In genomic region chr10:124322191-124322980, GRCh38 we compare ENCODE assay signal across 22 cellular contexts.
DNase-seq lines count a peak whose midpoint lies in the region; ATAC-seq, FAIRE-seq and TF ChIP-seq lines count a peak whose summit lies in the region.
"Had no signal": no experiment of that assay in that cellular context is flagged by ENCODE, and none has a peak within 500 bp of the region (broad histone marks: within the 10 kb centered on the region; RNA-seq: fewer than 3 reads in every experiment).

No MANE protein-coding gene starts in this region.

- intact Hi-C loops in activated CD4-positive, alpha-beta memory T cell treated with anti-CD3 and anti-CD28 coated beads for 36 hours (cut with micrococcal nuclease) = no loop called here
- intact Hi-C loops in dendritic cell treated with granulocyte-macrophage colony-stimulating factor and Interleukin-4, amounts not matched to agents 40 ng/mL and 50 ng/mL, for 4 days (cut with micrococcal nuclease) = no loop called here
- intact Hi-C loops in spleen (cut with DNase I; ENCODE audit: low total_unique reads) = no loop called here

- no peak for ATAC-seq in activated CD8-positive, alpha-beta T cell treated with anti-CD3 and anti-CD28 coated beads, Interleukin-2, amount 10 ng/mL, durations not matched to agents 7 days and 5 days
- ATAC-seq: CD8-positive, alpha-beta T cell had no signal

- TF ChIP-seq CTCF in nephron progenitor cell (IDR thresholded peaks at IDR 0.05) (no peak), spleen (IDR thresholded peaks at IDR 0.05 in 8 of 11, conservative IDR thresholded peaks at IDR 0.05 in 3 of 11) (no peak)

- H3K27me3 ChIP-seq in spleen (replicated peaks in 1 of 7) = no peaks in the 10 kb centered on the region
- H3K27me3 ChIP-seq: BLaER1 treated with 17β-estradiol and CSF1 and Interleukin-3, amounts not matched to agents 10 nM and 100 nM had no signal

- CTCF ChIA-PET in activated CD4-positive, alpha-beta memory T cell treated with anti-CD3 and anti-CD28 coated beads, Interleukin-2, amount 10 ng/mL, durations not matched to agents 7 days and 5 days (lab: Charles Lee) = interaction anchor here (0.9 kb wide), 1 partner anchor 328 kb away, joined by 3 read pairs; no protein-coding TSS in a partner anchor
- CTCF ChIA-PET in activated CD4-positive, alpha-beta memory T cell treated with anti-CD3 and anti-CD28 coated beads for 36 hours (lab: Charles Lee) = interaction anchor here (1.0 kb wide), 1 partner anchor 67 kb away, joined by 3 read pairs; no protein-coding TSS in a partner anchor
- CTCF ChIA-PET in activated CD8-positive, alpha-beta T cell treated with anti-CD3 and anti-CD28 coated beads, Interleukin-2, amount 10 ng/mL, durations not matched to agents 7 days and 5 days (lab: Charles Lee) = no interaction called here

- no peaks in the 10 kb centered on the region for H3K9me3 ChIP-seq in spleen
- H3K9me3 ChIP-seq: BLaER1 treated with 17β-estradiol and CSF1 and Interleukin-3, amounts not matched to agents 10 nM and 100 nM had no signal

- H3K4me1 Mint-ChIP-seq in activated CD4-positive, alpha-beta memory T cell treated with anti-CD3 and anti-CD28 coated beads, Interleukin-2, amount 10 ng/mL, durations not matched to agents 7 days and 5 days = no peaks in the 10 kb centered on the region
- no peaks in the 10 kb centered on the region for H3K4me1 Mint-ChIP-seq in activated CD4-positive, alpha-beta memory T cell treated with anti-CD3 and anti-CD28 coated beads for 36 hours (ENCODE audit: low read depth)
- H3K4me1 Mint-ChIP-seq in dendritic cell treated with granulocyte-macrophage colony-stimulating factor and Interleukin-4, amounts not matched to agents 40 ng/mL and 50 ng/mL, for 4 days (ENCODE audit: low read depth) = peaks cover 51% of the 10 kb centered on the region
- H3K4me1 Mint-ChIP-seq in nephron progenitor cell = peaks cover 39% of the 10 kb centered on the region
- H3K4me1 Mint-ChIP-seq in activated CD8-positive, alpha-beta T cell treated with anti-CD3 and anti-CD28 coated beads, Interleukin-2, amount 10 ng/mL, durations not matched to agents 7 days and 5 days (ENCODE audit: low read depth) = no peaks in the 10 kb centered on the region

- no peak for FAIRE-seq in GM19239 (lab: Jason Lieb, UNC)
- FAIRE-seq: GM12891, H1, RCC 7860 had no signal

- DNase-seq in activated CD4-positive, alpha-beta memory T cell treated with anti-CD3 and anti-CD28 coated beads, Interleukin-2, amount 10 ng/mL, durations not matched to agents 7 days and 5 days = peak; percentile 6
- DNase-seq in activated CD4-positive, alpha-beta memory T cell treated with anti-CD3 and anti-CD28 coated beads for 36 hours = no peak
- DNase-seq in nephron progenitor cell = no peak
- peak; percentile 41 for DNase-seq in spleen
- no peak for DNase-seq in GM19239 (ENCODE audit: insufficient read length, low spot score)
- no peak for DNase-seq in RPMI8226
- no peak for DNase-seq in activated CD8-positive, alpha-beta T cell treated with anti-CD3 and anti-CD28 coated beads, Interleukin-2, amount 10 ng/mL, durations not matched to agents 7 days and 5 days
- DNase-seq: 8988T, Calu3, DMS153, Karpas-422, NCI-H1417, NCI-H1694 treated with DMSO at 0.1 percent for 48 hours, NCI-H446, NCI-H526, Right ventricle myocardium superior had no signal

- POLR2A ChIA-PET in activated CD4-positive, alpha-beta memory T cell treated with anti-CD3 and anti-CD28 coated beads, Interleukin-2, amount 10 ng/mL, durations not matched to agents 7 days and 5 days (lab: Charles Lee) = no interaction called here
- POLR2A ChIA-PET in activated CD4-positive, alpha-beta memory T cell treated with anti-CD3 and anti-CD28 coated beads for 36 hours (lab: Charles Lee) = no interaction called here
- POLR2A ChIA-PET in activated CD8-positive, alpha-beta T cell treated with anti-CD3 and anti-CD28 coated beads, Interleukin-2, amount 10 ng/mL, durations not matched to agents 7 days and 5 days (lab: Charles Lee) = no interaction called here

- H3K4me3 Mint-ChIP-seq in activated CD4-positive, alpha-beta memory T cell treated with anti-CD3 and anti-CD28 coated beads, Interleukin-2, amount 10 ng/mL, durations not matched to agents 7 days and 5 days = no peak overlapping the region
- H3K4me3 Mint-ChIP-seq in activated CD4-positive, alpha-beta memory T cell treated with anti-CD3 and anti-CD28 coated beads for 36 hours = no peak overlapping the region
- H3K4me3 Mint-ChIP-seq in dendritic cell treated with granulocyte-macrophage colony-stimulating factor and Interleukin-4, amounts not matched to agents 40 ng/mL and 50 ng/mL, for 4 days = no peak overlapping the region
- H3K4me3 Mint-ChIP-seq in nephron progenitor cell = peak overlapping the region; percentile 28
- no peak overlapping the region for H3K4me3 Mint-ChIP-seq in activated CD8-positive, alpha-beta T cell treated with anti-CD3 and anti-CD28 coated beads, Interleukin-2, amount 10 ng/mL, durations not matched to agents 7 days and 5 days
- H3K4me3 Mint-ChIP-seq: CD8-positive, alpha-beta T cell had no signal

- no peaks in the 10 kb centered on the region for H3K27me3 Mint-ChIP-seq in activated CD4-positive, alpha-beta memory T cell treated with anti-CD3 and anti-CD28 coated beads, Interleukin-2, amount 10 ng/mL, durations not matched to agents 7 days and 5 days
- peaks cover 7% of the 10 kb centered on the region for H3K27me3 Mint-ChIP-seq in activated CD4-positive, alpha-beta memory T cell treated with anti-CD3 and anti-CD28 coated beads for 36 hours
- peaks cover 2% of the 10 kb centered on the region for H3K27me3 Mint-ChIP-seq in dendritic cell treated with granulocyte-macrophage colony-stimulating factor and Interleukin-4, amounts not matched to agents 40 ng/mL and 50 ng/mL, for 4 days
- H3K27me3 Mint-ChIP-seq in nephron progenitor cell (ENCODE audit: low read depth, poor library complexity) = peaks cover 21% of the 10 kb centered on the region
- no peaks in the 10 kb centered on the region for H3K27me3 Mint-ChIP-seq in activated CD8-positive, alpha-beta T cell treated with anti-CD3 and anti-CD28 coated beads, Interleukin-2, amount 10 ng/mL, durations not matched to agents 7 days and 5 days (ENCODE audit: low read depth)

- no peaks in the 10 kb centered on the region for H3K36me3 ChIP-seq in spleen
- H3K36me3 ChIP-seq: BLaER1 treated with 17β-estradiol and CSF1 and Interleukin-3, amounts not matched to agents 10 nM and 100 nM had no signal

- no peaks in the 10 kb centered on the region for H3K36me3 Mint-ChIP-seq in activated CD4-positive, alpha-beta memory T cell treated with anti-CD3 and anti-CD28 coated beads, Interleukin-2, amount 10 ng/mL, durations not matched to agents 7 days and 5 days (ENCODE audit: low read depth)
- H3K36me3 Mint-ChIP-seq in activated CD4-positive, alpha-beta memory T cell treated with anti-CD3 and anti-CD28 coated beads for 36 hours = no peaks in the 10 kb centered on the region
- no peaks in the 10 kb centered on the region for H3K36me3 Mint-ChIP-seq in dendritic cell treated with granulocyte-macrophage colony-stimulating factor and Interleukin-4, amounts not matched to agents 40 ng/mL and 50 ng/mL, for 4 days (ENCODE audit: low read depth)
- H3K36me3 Mint-ChIP-seq in nephron progenitor cell (ENCODE audit: low read depth) = no peaks in the 10 kb centered on the region
- no peaks in the 10 kb centered on the region for H3K36me3 Mint-ChIP-seq in activated CD8-positive, alpha-beta T cell treated with anti-CD3 and anti-CD28 coated beads, Interleukin-2, amount 10 ng/mL, durations not matched to agents 7 days and 5 days (ENCODE audit: low read depth)
- H3K36me3 Mint-ChIP-seq: CD8-positive, alpha-beta T cell had no signal

- H3K4me1 ChIP-seq in spleen = no peaks in the 10 kb centered on the region

- 75 to 93% (median 77%) methylated on average over 18 of the region's 18 CpGs for WGBS in spleen, 5 donors

- H3K27ac ChIP-seq in spleen = no peak overlapping the region
- H3K27ac ChIP-seq: BLaER1 treated with 17β-estradiol and CSF1 and Interleukin-3, amounts not matched to agents 10 nM and 100 nM had no signal

- TF ChIP-seq POLR2A in spleen (IDR thresholded peaks at IDR 0.05) = no peak

- no peak overlapping the region for H3K4me3 ChIP-seq in spleen
- H3K4me3 ChIP-seq: BLaER1 treated with 17β-estradiol and CSF1 and Interleukin-3, amounts not matched to agents 10 nM and 100 nM had no signal

- no peaks in the 10 kb centered on the region for H3K9me3 Mint-ChIP-seq in activated CD4-positive, alpha-beta memory T cell treated with anti-CD3 and anti-CD28 coated beads, Interleukin-2, amount 10 ng/mL, durations not matched to agents 7 days and 5 days
- peaks cover 1% of the 10 kb centered on the region for H3K9me3 Mint-ChIP-seq in activated CD4-positive, alpha-beta memory T cell treated with anti-CD3 and anti-CD28 coated beads for 36 hours
- no peaks in the 10 kb centered on the region for H3K9me3 Mint-ChIP-seq in dendritic cell treated with granulocyte-macrophage colony-stimulating factor and Interleukin-4, amounts not matched to agents 40 ng/mL and 50 ng/mL, for 4 days
- H3K9me3 Mint-ChIP-seq in nephron progenitor cell = no peaks in the 10 kb centered on the region
- no peaks in the 10 kb centered on the region for H3K9me3 Mint-ChIP-seq in activated CD8-positive, alpha-beta T cell treated with anti-CD3 and anti-CD28 coated beads, Interleukin-2, amount 10 ng/mL, durations not matched to agents 7 days and 5 days (ENCODE audit: insufficient read depth)
- H3K9me3 Mint-ChIP-seq: CD8-positive, alpha-beta T cell had no signal

- H3K27ac Mint-ChIP-seq in activated CD4-positive, alpha-beta memory T cell treated with anti-CD3 and anti-CD28 coated beads, Interleukin-2, amount 10 ng/mL, durations not matched to agents 7 days and 5 days = no peak overlapping the region
- no peak overlapping the region for H3K27ac Mint-ChIP-seq in activated CD4-positive, alpha-beta memory T cell treated with anti-CD3 and anti-CD28 coated beads for 36 hours
- H3K27ac Mint-ChIP-seq in dendritic cell treated with granulocyte-macrophage colony-stimulating factor and Interleukin-4, amounts not matched to agents 40 ng/mL and 50 ng/mL, for 4 days = peak overlapping the region; percentile 61
- peak overlapping the region; percentile 4 for H3K27ac Mint-ChIP-seq in nephron progenitor cell
- no peak overlapping the region for H3K27ac Mint-ChIP-seq in activated CD8-positive, alpha-beta T cell treated with anti-CD3 and anti-CD28 coated beads, Interleukin-2, amount 10 ng/mL, durations not matched to agents 7 days and 5 days
- H3K27ac Mint-ChIP-seq: CD8-positive, alpha-beta T cell had no signal

Comparison
In these comparisons a context has a peak if more than half of its experiments do, and no peak if none do; other contexts are left out.
1. DNase-seq: peak in activated CD4-positive, alpha-beta memory T cell treated with anti-CD3 and anti-CD28 coated beads, Interleukin-2, amount 10 ng/mL, durations not matched to agents 7 days and 5 days (single experiment) and spleen (single experiment); none in activated CD4-positive, alpha-beta memory T cell treated with anti-CD3 and anti-CD28 coated beads for 36 hours (single experiment), nephron progenitor cell (single experiment), GM19239 (single experiment), RPMI8226 (single experiment) and activated CD8-positive, alpha-beta T cell treated with anti-CD3 and anti-CD28 coated beads, Interleukin-2, amount 10 ng/mL, durations not matched to agents 7 days and 5 days (single experiment).
2. H3K27ac Mint-ChIP-seq: peak in dendritic cell treated with granulocyte-macrophage colony-stimulating factor and Interleukin-4, amounts not matched to agents 40 ng/mL and 50 ng/mL, for 4 days (single experiment) and nephron progenitor cell (single experiment); none in activated CD4-positive, alpha-beta memory T cell treated with anti-CD3 and anti-CD28 coated beads, Interleukin-2, amount 10 ng/mL, durations not matched to agents 7 days and 5 days (single experiment), activated CD4-positive, alpha-beta memory T cell treated with anti-CD3 and anti-CD28 coated beads for 36 hours (single experiment) and activated CD8-positive, alpha-beta T cell treated with anti-CD3 and anti-CD28 coated beads, Interleukin-2, amount 10 ng/mL, durations not matched to agents 7 days and 5 days (single experiment).